Comparison of ENCODE assay signal across 8 cellular contexts in the genomic region with DNA sequence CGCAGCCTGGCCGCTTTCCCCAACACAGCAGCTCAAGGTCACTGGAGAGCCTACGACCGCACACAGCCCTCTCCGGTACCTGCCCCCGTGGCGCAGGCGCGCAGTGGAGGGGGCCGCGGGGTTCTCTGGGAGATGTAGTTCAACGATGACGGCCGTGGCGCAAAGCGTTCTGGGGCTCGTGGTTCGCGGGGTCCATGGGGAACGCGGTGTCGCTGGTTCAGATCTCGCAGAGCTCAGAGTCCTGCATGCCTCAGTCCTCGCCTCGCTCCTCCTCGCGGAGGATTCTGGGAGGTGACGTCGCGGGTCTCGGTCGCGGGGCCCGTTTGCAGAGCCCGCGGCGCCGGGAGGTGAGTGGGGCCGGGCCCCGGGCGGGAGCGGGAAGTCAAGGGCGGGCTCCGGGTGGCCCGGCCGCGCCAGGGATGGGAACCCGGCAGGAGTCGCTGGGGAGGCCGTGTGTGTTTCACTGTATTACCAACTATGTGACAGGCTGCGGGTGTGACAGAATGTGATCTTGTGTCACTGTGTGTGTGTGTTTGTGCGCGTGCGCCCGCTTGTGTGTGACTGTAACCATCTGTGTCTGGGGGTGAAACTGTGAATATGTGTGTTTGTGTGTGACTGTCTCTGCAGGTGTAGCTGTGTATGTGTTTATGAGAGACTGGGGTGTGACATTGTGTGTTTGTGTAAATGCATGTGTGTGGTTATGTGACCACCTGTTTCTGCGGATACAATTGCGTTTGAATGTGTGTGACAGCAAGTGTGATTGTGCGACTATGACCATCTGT. TPM values are rescaled to one million over a fixed set of nuclear protein-coding genes. Genes with fewer than 3 reads are reported as not detected.
DNase-seq lines count a peak whose midpoint lies in the region; ATAC-seq, FAIRE-seq and TF ChIP-seq lines count a peak whose summit lies in the region.

TSS of gene ZNF527 (plus strand) at position 220 of the 782 bp plus-strand sequence. CDS start 3,100 bp downstream, outside the sequence.

- peak within 1 kb of the TSS; percentile 49 to 72 (median 65) for H3K4me3 ChIP-seq in upper lobe of left lung

- H3K27ac ChIP-seq in upper lobe of left lung, result peak within 1 kb of the TSS; percentile 71 to 91 (median 86)

- peaks cover 16 to 27% (median 17%) of the 10 kb centered on the region in 3 donors for H3K4me1 Mint-ChIP-seq in T-cell

- TF ChIP-seq EP300 in upper lobe of left lung (IDR thresholded peaks at IDR 0.05), result peak in 1 of 4 donors; percentile 31

- intact Hi-C loops in left cardiac atrium (cut with DNase I) (loop anchor here in 1 of 2 donors (5.0 kb wide), 1 partner anchor 96 kb away; the partner anchor contains the start of genes ZNF569 and ZNF570), posterior cingulate gyrus (cut with DNase I) (loop anchor here (2.0 kb wide), 2 partner anchors 36 to 96 kb away; partner anchors contain the start of gene ZNF569)

- FAIRE-seq in GM12892 (lab: Jason Lieb, UNC), result peak; percentile 94

- peak; percentile 89 for ATAC-seq in HG02840 (IDR thresholded peaks at IDR 0.05; ENCODE audit: low FRiP score, unreplicated experiment)
- ATAC-seq in T-cell (replicated peaks in 1 of 4), result peak; percentile 96 to 99 (median 98)
- peak; percentile 100 for ATAC-seq in left cardiac atrium
- ATAC-seq in upper lobe of left lung (ENCODE audit: low FRiP score in 2 of 2), result peak; percentile 99 to 100

- peaks cover 5 to 16% (median 10%) of the 10 kb centered on the region in 4 donors for H3K4me1 ChIP-seq in upper lobe of left lung

- H3K27me3 ChIP-seq in upper lobe of left lung, result no peaks in the 10 kb centered on the region

- H3K36me3 ChIP-seq in upper lobe of left lung, result peaks cover 0 to 23% (median 14%) of the 10 kb centered on the region in 4 donors

- peaks cover 0 to 24% (median 14%) of the 10 kb centered on the region in 4 donors for H3K9me3 ChIP-seq in upper lobe of left lung

- 3 to 6% methylated on average over 10 to 22 of the region's 58 CpGs for WGBS in upper lobe of left lung, 2 donors

- peaks cover 0 to 13% (median 5%) of the 10 kb centered on the region in 3 donors for H3K9me3 Mint-ChIP-seq in T-cell

- no peaks in the 10 kb centered on the region for H3K27me3 Mint-ChIP-seq in T-cell

- TF ChIP-seq POLR2A in GM12892 (IDR thresholded peaks at IDR 0.05; ENCODE audit: low read depth, low read length) (peak; percentile 91), upper lobe of left lung (IDR thresholded peaks at IDR 0.05) (peak in 3 of 4 donors; percentile 20 to 85 (median 72))

- H3K27ac Mint-ChIP-seq in T-cell, result peak within 1 kb of the TSS; percentile 97 to 98

- POLR2A ChIA-PET in T-cell (lab: Charles Lee), result interaction anchor here (0.7 to 1.5 kb wide), 7 partner anchors 36 to 536 kb away, joined by 3 to 9 read pairs (median 4); partner anchors contain the start of genes ZNF540 (in 2 of the 2), ZNF571 (in 2 of the 2), SIPA1L3 (in 1 of the 2) and WDR87 (in 1 of the 2)

- H3K4me3 Mint-ChIP-seq in T-cell, result peak within 1 kb of the TSS; percentile 96 to 99 (median 98)

- peaks cover 6% of the 10 kb centered on the region for H3K36me3 Mint-ChIP-seq in T-cell

- CTCF ChIA-PET in T-cell (lab: Charles Lee), result interaction anchor here in 1 of 2 donors (0.7 to 2.0 kb wide), 9 partner anchors 36 to 1758 kb away, joined by 3 to 6 read pairs (median 4); partner anchors contain the start of genes ZNF420, ZNF569, ZNF570 and ZNF573

- peak; percentile 86 for DNase-seq in GM12892 (ENCODE audit: insufficient read length)
- DNase-seq in NCI-H1436 treated with DMSO at 0.1 percent for 48 hours (lab: John Stamatoyannopoulos, UW), result peak; percentile 93
- DNase-seq in T-cell, result peak; percentile 94 to 99 (median 96)
- DNase-seq in amygdala (lab: John Stamatoyannopoulos, UW), result peak; percentile 84 to 100 (median 97)
- DNase-seq in left cardiac atrium, result peak; percentile 99
- peak; percentile 98 to 100 (median 99) for DNase-seq in posterior cingulate gyrus
- DNase-seq in upper lobe of left lung, result peak; percentile 97 to 98

- peak in 4 of 6 experiments; percentile 4 to 29 (median 24) for TF ChIP-seq CTCF in upper lobe of left lung (IDR thresholded peaks at IDR 0.05)

RNA-seq across cellular contexts. Expression of gene ZNF527, which starts in this region (rescaled TPM):
- 3.4 TPM for polyA plus RNA-seq in GM12892 (2012; ENCODE audit: missing spikeins)
- total RNA-seq in T-cell (10 to 100 TPM in 1 of 5 donors, 1 to 10 TPM in 4; 8.1 to 10.3 (median 8.7) TPM), left cardiac atrium (1 to 10 TPM; 6.1 to 7.1 TPM), upper lobe of left lung (1 to 10 TPM; 2.1 to 8.9 (median 3.5) TPM)

Comparison
In these comparisons a context has a peak if more than half of its experiments do, and no peak if none do; other contexts are left out.
1. Peak in every context shown above with its lines: DNase-seq, ATAC-seq, H3K4me3 ChIP-seq and H3K27ac ChIP-seq.